ENCODE assay signal across 9 cellular contexts in genomic region chr10:129968937-129969527, GRCh38. TPM values are rescaled to one million over a fixed set of nuclear protein-coding genes. Genes with fewer than 3 reads are reported as not detected.
A peak's percentile ranks its signal among the peaks of the same experiment; 100 is the strongest.
DNase-seq lines count a peak whose midpoint lies in the region; ATAC-seq and TF ChIP-seq lines count a peak whose summit lies in the region.
"Had no signal": no experiment of that assay in that cellular context is flagged by ENCODE, and none has a peak within 500 bp of the region (broad histone marks: within the 10 kb centered on the region; RNA-seq: fewer than 3 reads in every experiment).

No MANE protein-coding gene starts in this region.

- H3K27me3 ChIP-seq in stomach: peaks cover 63 to 100% (median 96%) of the 10 kb centered on the region in 3 donors
- peaks cover 8 to 42% of the 10 kb centered on the region in 2 donors for H3K27me3 ChIP-seq in naive thymus-derived CD4-positive, alpha-beta T cell (ENCODE audit: control insufficient read depth in 2 of 2, insufficient read depth in 2 of 2, low read length in 2 of 2)

- WGBS in stomach, 5 donors: 2 to 11% (median 5%) methylated on average over 18 to 47 of the region's 47 CpGs

- H3K27ac ChIP-seq in stomach: no peak overlapping the region
- H3K27ac ChIP-seq in naive thymus-derived CD4-positive, alpha-beta T cell (ENCODE audit: low read depth, low read length): no peak overlapping the region

- DNase-seq in activated CD4-positive, alpha-beta T cell treated with anti-CD3 and anti-CD28 coated beads for 48 hours: peak; percentile 77
- DNase-seq in activated CD4-positive, alpha-beta T cell treated with anti-CD3 and anti-CD28 coated beads, Interleukin-2, amount 50 U/mL, for 4 hours: no peak
- peak; percentile 41 for DNase-seq in activated CD8-positive, alpha-beta T cell treated with anti-CD3 and anti-CD28 coated beads, Interleukin-2, amount 10 ng/mL, durations not matched to agents 7 days and 5 days
- DNase-seq in stomach: no peak
- DNase-seq in naive thymus-derived CD4-positive, alpha-beta T cell: no peak
- DNase-seq in NCI-H446 treated with DMSO at 0.1 percent for 48 hours (lab: John Stamatoyannopoulos, UW): no peak

- peaks cover 10% of the 10 kb centered on the region for H3K4me1 Mint-ChIP-seq in activated CD8-positive, alpha-beta T cell treated with anti-CD3 and anti-CD28 coated beads, Interleukin-2, amount 10 ng/mL, durations not matched to agents 7 days and 5 days (ENCODE audit: low read depth)
- peaks cover 12 to 35% (median 29%) of the 10 kb centered on the region in 7 donors for H3K4me1 Mint-ChIP-seq in naive thymus-derived CD4-positive, alpha-beta T cell

- peaks cover 4% of the 10 kb centered on the region for H3K9me3 ChIP-seq in iPS-18c (ENCODE audit: control insufficient read depth, insufficient read depth, low read length)
- no peaks in the 10 kb centered on the region for H3K9me3 ChIP-seq in stomach
- H3K9me3 ChIP-seq in naive thymus-derived CD4-positive, alpha-beta T cell (ENCODE audit: control insufficient read depth in 2 of 3, low read length in 3 of 3): no peaks in the 10 kb centered on the region

- H3K9me3 Mint-ChIP-seq in activated CD8-positive, alpha-beta T cell treated with anti-CD3 and anti-CD28 coated beads, Interleukin-2, amount 10 ng/mL, durations not matched to agents 7 days and 5 days (ENCODE audit: insufficient read depth): no peaks in the 10 kb centered on the region
- H3K9me3 Mint-ChIP-seq in naive thymus-derived CD4-positive, alpha-beta T cell: peaks cover 0 to 4% (median 0%) of the 10 kb centered on the region in 11 donors

- peaks cover 5% of the 10 kb centered on the region for H3K36me3 Mint-ChIP-seq in activated CD8-positive, alpha-beta T cell treated with anti-CD3 and anti-CD28 coated beads, Interleukin-2, amount 10 ng/mL, durations not matched to agents 7 days and 5 days (ENCODE audit: low read depth)
- peaks cover 0 to 3% (median 0%) of the 10 kb centered on the region in 5 donors for H3K36me3 Mint-ChIP-seq in naive thymus-derived CD4-positive, alpha-beta T cell

- H3K27ac Mint-ChIP-seq in activated CD8-positive, alpha-beta T cell treated with anti-CD3 and anti-CD28 coated beads, Interleukin-2, amount 10 ng/mL, durations not matched to agents 7 days and 5 days: no peak overlapping the region
- H3K27ac Mint-ChIP-seq in naive thymus-derived CD4-positive, alpha-beta T cell: peak overlapping the region in 1 of 9 donors; percentile 49

- H3K4me3 ChIP-seq in iPS-18c (ENCODE audit: insufficient read depth, low read depth, low read length): peak overlapping the region; percentile 36
- H3K4me3 ChIP-seq in stomach: peak overlapping the region in 3 of 4 donors; percentile 2 to 20 (median 13)
- no peak overlapping the region for H3K4me3 ChIP-seq in naive thymus-derived CD4-positive, alpha-beta T cell (ENCODE audit: low read length)

- TF ChIP-seq EP300 in stomach (IDR thresholded peaks at IDR 0.05): no peak

- peaks cover 34 to 78% (median 61%) of the 10 kb centered on the region in 4 donors for H3K4me1 ChIP-seq in stomach
- H3K4me1 ChIP-seq in naive thymus-derived CD4-positive, alpha-beta T cell (ENCODE audit: control insufficient read depth in 2 of 2, insufficient read depth in 2 of 2, low read length in 2 of 2): no peaks in the 10 kb centered on the region

- CTCF ChIA-PET in activated CD8-positive, alpha-beta T cell treated with anti-CD3 and anti-CD28 coated beads, Interleukin-2, amount 10 ng/mL, durations not matched to agents 7 days and 5 days (lab: Charles Lee): no interaction called here
- CTCF ChIA-PET in naive thymus-derived CD4-positive, alpha-beta T cell (lab: Charles Lee): interaction anchor here (1.1 kb wide), 1 partner anchor 141 kb away, joined by 3 read pairs; the partner anchor contains the start of gene C10orf143

- TF ChIP-seq POLR2A in stomach (IDR thresholded peaks at IDR 0.05): no peak

- peak in 5 of 7 experiments; percentile 26 to 54 (median 38) for TF ChIP-seq CTCF in stomach (IDR thresholded peaks at IDR 0.05)

- H3K4me3 Mint-ChIP-seq in activated CD8-positive, alpha-beta T cell treated with anti-CD3 and anti-CD28 coated beads, Interleukin-2, amount 10 ng/mL, durations not matched to agents 7 days and 5 days: peak overlapping the region; percentile 8
- no peak overlapping the region for H3K4me3 Mint-ChIP-seq in naive thymus-derived CD4-positive, alpha-beta T cell

- intact Hi-C loops in stomach (cut with DNase I; ENCODE audit: low total_unique reads): loop anchor here (5.0 kb wide), 1 partner anchor 937 kb away; no protein-coding TSS in a partner anchor
- intact Hi-C loops in naive thymus-derived CD4-positive, alpha-beta T cell (cut with micrococcal nuclease): no loop called here

- H3K27me3 Mint-ChIP-seq in activated CD8-positive, alpha-beta T cell treated with anti-CD3 and anti-CD28 coated beads, Interleukin-2, amount 10 ng/mL, durations not matched to agents 7 days and 5 days (ENCODE audit: low read depth): peaks cover 57% of the 10 kb centered on the region
- peaks cover 46 to 67% (median 50%) of the 10 kb centered on the region in 5 donors for H3K27me3 Mint-ChIP-seq in naive thymus-derived CD4-positive, alpha-beta T cell

- peak; percentile 37 for ATAC-seq in activated CD8-positive, alpha-beta T cell treated with anti-CD3 and anti-CD28 coated beads, Interleukin-2, amount 10 ng/mL, durations not matched to agents 7 days and 5 days
- ATAC-seq in HG02678 (IDR thresholded peaks at IDR 0.05; ENCODE audit: unreplicated experiment): no peak
- ATAC-seq in naive thymus-derived CD4-positive, alpha-beta T cell: no peak

- no peaks in the 10 kb centered on the region for H3K36me3 ChIP-seq in stomach
- no peaks in the 10 kb centered on the region for H3K36me3 ChIP-seq in naive thymus-derived CD4-positive, alpha-beta T cell (ENCODE audit: control insufficient read depth in 2 of 3, insufficient read depth in 3 of 3, low read length in 3 of 3)

- POLR2A ChIA-PET in activated CD8-positive, alpha-beta T cell treated with anti-CD3 and anti-CD28 coated beads, Interleukin-2, amount 10 ng/mL, durations not matched to agents 7 days and 5 days (lab: Charles Lee): no interaction called here
- POLR2A ChIA-PET in naive thymus-derived CD4-positive, alpha-beta T cell (lab: Charles Lee): no interaction called here

RNA-seq across cellular contexts. Expression of gene EBF3, which starts 5.0 kb away (rescaled TPM):
- total RNA-seq in activated CD8-positive, alpha-beta T cell treated with anti-CD3 and anti-CD28 coated beads, Interleukin-2, amount 10 ng/mL, durations not matched to agents 7 days and 5 days: not detected
- 1 to 10 TPM in 1 of 5 donors, under 1 TPM in 1, not detected in 3; 0.58 to 7.3 TPM for total RNA-seq in stomach
- under 1 TPM; 0.19 to 0.63 (median 0.31) TPM for polyA plus RNA-seq in stomach
- not detected for total RNA-seq in naive thymus-derived CD4-positive, alpha-beta T cell
- polyA plus RNA-seq in naive thymus-derived CD4-positive, alpha-beta T cell: not detected
- total RNA-seq: naive thymus-derived CD8-positive, alpha-beta T cell had no signal
- polyA plus RNA-seq: naive thymus-derived CD8-positive, alpha-beta T cell had no signal

Comparison
In these comparisons a context has a peak if more than half of its experiments do, and no peak if none do; other contexts are left out.
1. DNase-seq: peak in activated CD4-positive, alpha-beta T cell treated with anti-CD3 and anti-CD28 coated beads for 48 hours (single experiment) and activated CD8-positive, alpha-beta T cell treated with anti-CD3 and anti-CD28 coated beads, Interleukin-2, amount 10 ng/mL, durations not matched to agents 7 days and 5 days (single experiment); none in activated CD4-positive, alpha-beta T cell treated with anti-CD3 and anti-CD28 coated beads, Interleukin-2, amount 50 U/mL, for 4 hours (0 of 2), stomach (single experiment), naive thymus-derived CD4-positive, alpha-beta T cell (0 of 9) and NCI-H446 treated with DMSO at 0.1 percent for 48 hours (single experiment).